In genomic region chr19:14023404-14024235, GRCh38 we compare ENCODE assay signal across 6 cellular contexts. TPM values are rescaled to one million over a fixed set of nuclear protein-coding genes. Genes with fewer than 3 reads are reported as not detected.
DNase-seq lines count a peak whose midpoint lies in the region; ATAC-seq, FAIRE-seq and TF ChIP-seq lines count a peak whose summit lies in the region.

No MANE protein-coding gene starts in this region.

- H3K9me3 Mint-ChIP-seq in astrocyte (ENCODE audit: unreplicated experiment), result no peaks in the 10 kb centered on the region
- H3K9me3 Mint-ChIP-seq in nephron progenitor cell, result no peaks in the 10 kb centered on the region

- H3K4me1 ChIP-seq in astrocyte (ENCODE audit: insufficient read depth, low read length) (peaks cover 5% of the 10 kb centered on the region), prostate gland (replicated peaks) (no peaks in the 10 kb centered on the region)

- intact Hi-C loops in prostate gland (cut with DNase I), result no loop called here

- FAIRE-seq in astrocyte (lab: Jason Lieb, UNC), result no peak

- no peak overlapping the region for H3K4me3 Mint-ChIP-seq in astrocyte (ENCODE audit: unreplicated experiment)
- no peak overlapping the region for H3K4me3 Mint-ChIP-seq in nephron progenitor cell

- WGBS in prostate gland, result 58% methylated on average over 9 of the region's 9 CpGs

- H3K27ac ChIP-seq in astrocyte (ENCODE audit: low read depth, low read length) (no peak overlapping the region), prostate gland (no peak overlapping the region)

- TF ChIP-seq CTCF in astrocyte (IDR thresholded peaks at IDR 0.05; ENCODE audit: insufficient read depth, low read depth, low read length) (peak; percentile 48), nephron progenitor cell (IDR thresholded peaks at IDR 0.05) (peak; percentile 55), prostate gland (IDR thresholded peaks at IDR 0.05) (peak in 1 of 4 experiments; percentile 50)

- no peaks in the 10 kb centered on the region for H3K79me2 ChIP-seq in astrocyte (ENCODE audit: insufficient read depth, low read length)

- H3K27ac Mint-ChIP-seq in astrocyte (ENCODE audit: unreplicated experiment) (no peak overlapping the region), nephron progenitor cell (peak overlapping the region; percentile 37)

- H3K27me3 ChIP-seq in astrocyte (ENCODE audit: insufficient read depth, low read length) (no peaks in the 10 kb centered on the region), prostate gland (replicated peaks; ENCODE audit: insufficient read depth) (no peaks in the 10 kb centered on the region)

- no peak overlapping the region for H3K9ac ChIP-seq in astrocyte (ENCODE audit: low read length)

- H3K4me3 ChIP-seq in astrocyte (ENCODE audit: insufficient read depth, low read depth, low read length), result no peak overlapping the region
- H3K4me3 ChIP-seq in prostate gland, result no peak overlapping the region

- H3K27me3 Mint-ChIP-seq in astrocyte (ENCODE audit: low read depth, unreplicated experiment) (peaks cover 6% of the 10 kb centered on the region), nephron progenitor cell (ENCODE audit: low read depth, poor library complexity) (peaks cover 10% of the 10 kb centered on the region)

- H3K36me3 Mint-ChIP-seq in astrocyte (ENCODE audit: low read depth, unreplicated experiment) (no peaks in the 10 kb centered on the region), nephron progenitor cell (ENCODE audit: low read depth) (no peaks in the 10 kb centered on the region)

- H3K9me3 ChIP-seq in astrocyte (ENCODE audit: insufficient read depth, low read depth, low read length), result no peaks in the 10 kb centered on the region
- no peaks in the 10 kb centered on the region for H3K9me3 ChIP-seq in prostate gland

- peaks cover 4% of the 10 kb centered on the region for H3K4me1 Mint-ChIP-seq in astrocyte (ENCODE audit: low read depth, unreplicated experiment)
- peaks cover 21% of the 10 kb centered on the region for H3K4me1 Mint-ChIP-seq in nephron progenitor cell

- H3K4me2 ChIP-seq in astrocyte (ENCODE audit: low read length), result no peak overlapping the region

- no peak for ATAC-seq in HG02798 (IDR thresholded peaks at IDR 0.05; ENCODE audit: poor library complexity, unreplicated experiment)

- DNase-seq in AG08396 (ENCODE audit: low spot score), result peak; percentile 65
- peak in 68 of 76 experiments; percentile 27 to 79 (median 60) for DNase-seq in HUDEP-2 (lab: John Stamatoyannopoulos, UW; ENCODE audit: unreplicated experiment in 76 of 76)
- peak; percentile 25 for DNase-seq in astrocyte (ENCODE audit: low read depth)
- peak; percentile 58 for DNase-seq in nephron progenitor cell
- no peak for DNase-seq in prostate gland (ENCODE audit: low spot score)

- no peaks in the 10 kb centered on the region for H4K20me1 ChIP-seq in astrocyte (ENCODE audit: insufficient read depth, low read length)

- H3K36me3 ChIP-seq in astrocyte (ENCODE audit: insufficient read depth, low read length) (no peaks in the 10 kb centered on the region), prostate gland (no peaks in the 10 kb centered on the region)

- TF ChIP-seq POLR2A in prostate gland (IDR thresholded peaks at IDR 0.05), result no peak

- peak overlapping the region; percentile 82 for H2AFZ ChIP-seq in astrocyte (ENCODE audit: low read depth, low read length)

RNA-seq across cellular contexts. Expression of gene RLN3, which starts 4.3 kb away (rescaled TPM):
- total RNA-seq in astrocyte (not detected in 2 replicates), prostate gland (not detected)

RNA-seq across cellular contexts. Expression of gene IL27RA, which starts 7.9 kb away (rescaled TPM):
- total RNA-seq in astrocyte, result 5.7 and 6.3 TPM in 2 replicates
- 1 to 10 TPM; 4.7 to 8.3 TPM for total RNA-seq in prostate gland

RNA-seq across cellular contexts. Expression of gene RFX1, which starts 17.5 kb away (rescaled TPM):
- total RNA-seq in astrocyte (11.8 and 13.0 TPM in 2 replicates), prostate gland (10 to 100 TPM in 1 of 2 donors, 1 to 10 TPM in 1; 9.2 to 12.7 TPM)

RNA-seq across cellular contexts. Expression of gene PALM3, which starts 38.3 kb away (rescaled TPM):
- 1.2 and 1.6 TPM in 2 replicates for total RNA-seq in astrocyte
- total RNA-seq in prostate gland, result 10 to 100 TPM in 1 of 2 donors, 1 to 10 TPM in 1; 1.8 to 16.1 TPM

RNA-seq across cellular contexts. Expression of gene MISP3, which starts 49.0 kb away (rescaled TPM):
- total RNA-seq in astrocyte, result 0.70 and 0.79 TPM in 2 replicates
- total RNA-seq in prostate gland, result 10 to 100 TPM; 12.4 to 17.2 TPM
